ENCODE assay signal across 33 cellular contexts in genomic region chr6:146191166-146191565, GRCh38.
"Had no signal": no experiment of that assay in that cellular context is flagged by ENCODE, and none has a peak within 500 bp of the region (broad histone marks: within the 10 kb centered on the region; RNA-seq: fewer than 3 reads in every experiment).

No MANE protein-coding gene starts in this region.

- H3K9me3 ChIP-seq: MG63 had no signal

- H3K9ac ChIP-seq: KMS-11 had no signal

- DNase-seq: Karpas-422, Kasumi-1, MG63, MM.1S, MV-4-11, NCI-H1048, NCI-H1092, NCI-H1092 treated with DMSO at 0.1 percent for 48 hours, NCI-H1105, NCI-H1105 treated with DMSO at 0.1 percent for 48 hours, NCI-H1436, NCI-H1436 treated with DMSO at 0.1 percent for 48 hours, NCI-H146, NCI-H1694, NCI-H1694 treated with DMSO at 0.1 percent for 48 hours, NCI-H187, NCI-H187 treated with DMSO at 0.1 percent for 48 hours, NCI-H1930, NCI-H2029, NCI-H2029 treated with DMSO at 0.1 percent for 48 hours, NCI-H2081, NCI-H2081 treated with DMSO at 0.1 percent for 48 hours, NCI-H2107, NCI-H2171, NCI-H2171 treated with DMSO at 0.1 percent for 48 hours, NCI-H2227 treated with DMSO at 0.1 percent for 48 hours, NCI-H226, NCI-H345, NCI-H446, NCI-H446 treated with DMSO at 0.1 percent for 48 hours, NCI-H510A, NCI-H510A treated with DMSO at 0.1 percent for 48 hours had no signal

- H3K36me3 ChIP-seq: MG63 had no signal

- H3K27ac ChIP-seq: KMS-11 had no signal

- H3K4me2 ChIP-seq: KMS-11 had no signal

- H3K4me3 ChIP-seq: MG63 had no signal
